Comparison of ENCODE assay signal across 1 cellular context in genomic region chr1:221157026-221157761, GRCh38.
TF ChIP-seq lines count a peak whose summit lies in the region.

No MANE protein-coding gene starts in this region.

TF ChIP-seq in GM12878, 131 proteins besides CTCF, POLR2A, EP300 and RAD21 (continued from another document and continues in another):
- TF ChIP-seq ZNF592 (IDR thresholded peaks at IDR 0.05) (no peak), CBX5 (IDR thresholded peaks at IDR 0.05; ENCODE audit: low read depth) (no peak), CEBPB (IDR thresholded peaks at IDR 0.05; ENCODE audit: borderline replicate concordance in 1 of 2, low read depth in 2 of 2, low read length in 2 of 2) (peak in 1 of 2 experiments; percentile 85; a peak in 2 of 4 replicates), WRNIP1 (IDR thresholded peaks at IDR 0.05; ENCODE audit: borderline replicate concordance, low read depth, low read length) (no peak), JUND (IDR thresholded peaks at IDR 0.05; ENCODE audit: low read depth, low read length) (peak; percentile 32; the same call in 1 of the 2 replicates), RUNX3 (IDR thresholded peaks at IDR 0.05; ENCODE audit: low read length) (peak; percentile 53), E2F4 (IDR thresholded peaks at IDR 0.05; ENCODE audit: low read depth, low read length) (no peak), USF1 (IDR thresholded peaks at IDR 0.05; ENCODE audit: borderline replicate concordance, extremely low read length, insufficient read depth, low read depth, low read length) (no peak), NBN (IDR thresholded peaks at IDR 0.05) (0 out of 2 replicates have a peak, but pooled peaks have one; percentile 49), HDAC2 (IDR thresholded peaks at IDR 0.05) (no peak), ZNF217 (IDR thresholded peaks at IDR 0.05) (peak; percentile 81; the same call in 1 of the 2 replicates), NR2F1 (conservative IDR thresholded peaks at IDR 0.05) (0 out of 2 replicates have a peak, but pooled peaks have one; percentile 21), STAT3 (IDR thresholded peaks at IDR 0.05; ENCODE audit: low read depth, low read length) (peak; percentile 49; the same call in 1 of the 2 replicates), POLR2AphosphoS2 (IDR thresholded peaks at IDR 0.05; ENCODE audit: low read depth, low read length) (no peak), ATF2 (IDR thresholded peaks at IDR 0.05; ENCODE audit: low read length) (peak; percentile 77), MTA3 (IDR thresholded peaks at IDR 0.05; ENCODE audit: borderline replicate concordance, low read length) (no peak), ASH2L (IDR thresholded peaks at IDR 0.05; ENCODE audit: borderline replicate concordance, low read depth) (no peak), ZSCAN29 (IDR thresholded peaks at IDR 0.05) (no peak), FOXK2 (IDR thresholded peaks at IDR 0.05) (no peak), IRF4 (IDR thresholded peaks at IDR 0.05; ENCODE audit: low read depth, low read length) (peak; percentile 80; the same call in 1 of the 2 replicates), FOXM1 (IDR thresholded peaks at IDR 0.05; ENCODE audit: low read depth, low read length) (peak; percentile 28; the same call in 1 of the 2 replicates), KDM1A (IDR thresholded peaks at IDR 0.05; ENCODE audit: borderline replicate concordance) (no peak), ELK1 (IDR thresholded peaks at IDR 0.05; ENCODE audit: low read depth, low read length) (no peak), CHD2 (IDR thresholded peaks at IDR 0.05; ENCODE audit: borderline replicate concordance, low read depth, low read length) (peak; percentile 60; the same call in 1 of the 2 replicates), MEF2A (IDR thresholded peaks at IDR 0.05; ENCODE audit: insufficient read depth, low read depth, low read length) (no peak), E2F8 (IDR thresholded peaks at IDR 0.05; ENCODE audit: low read depth, partially characterized antibody) (no peak), SMAD1 (IDR thresholded peaks at IDR 0.05; ENCODE audit: low read depth, partially characterized antibody) (no peak), EZH2 (IDR thresholded peaks at IDR 0.05; ENCODE audit: borderline replicate concordance, control insufficient read depth, low read depth, low read length) (no peak), SPI1 (IDR thresholded peaks at IDR 0.05; ENCODE audit: borderline replicate concordance, insufficient read depth, low read depth, low read length) (peak; percentile 91), GABPA (IDR thresholded peaks at IDR 0.05; ENCODE audit: low read depth) (0 out of 2 replicates have a peak, but pooled peaks have one; percentile 13), NR2C2 (IDR thresholded peaks at IDR 0.05; ENCODE audit: borderline replicate concordance, control insufficient read depth, insufficient read length, low read depth) (no peak), ZBTB33 (IDR thresholded peaks at IDR 0.05) (no peak), STAT1 (conservative IDR thresholded peaks at IDR 0.05) (no peak), BMI1 (IDR thresholded peaks at IDR 0.05; ENCODE audit: borderline replicate concordance) (peak; percentile 83; the same call in 1 of the 2 replicates), MYC (IDR thresholded peaks at IDR 0.05; ENCODE audit: insufficient read depth, insufficient read length, insufficient replicate concordance, low read length, severe bottlenecking) (no peak), TCF7 (IDR thresholded peaks at IDR 0.05; ENCODE audit: borderline replicate concordance) (no peak), ZNF384 (IDR thresholded peaks at IDR 0.05; ENCODE audit: borderline replicate concordance, low read depth, low read length) (no peak), CBFB (IDR thresholded peaks at IDR 0.05; ENCODE audit: low read depth) (no peak)
- TF ChIP-seq, protein P1, sequence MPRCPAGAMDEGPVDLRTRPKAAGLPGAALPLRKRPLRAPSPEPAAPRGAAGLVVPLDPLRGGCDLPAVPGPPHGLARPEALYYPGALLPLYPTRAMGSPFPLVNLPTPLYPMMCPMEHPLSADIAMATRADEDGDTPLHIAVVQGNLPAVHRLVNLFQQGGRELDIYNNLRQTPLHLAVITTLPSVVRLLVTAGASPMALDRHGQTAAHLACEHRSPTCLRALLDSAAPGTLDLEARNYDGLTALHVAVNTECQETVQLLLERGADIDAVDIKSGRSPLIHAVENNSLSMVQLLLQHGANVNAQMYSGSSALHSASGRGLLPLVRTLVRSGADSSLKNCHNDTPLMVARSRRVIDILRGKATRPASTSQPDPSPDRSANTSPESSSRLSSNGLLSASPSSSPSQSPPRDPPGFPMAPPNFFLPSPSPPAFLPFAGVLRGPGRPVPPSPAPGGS (IDR thresholded peaks at IDR 0.05; ENCODE audit: borderline replicate concordance, insufficient read depth, low read depth, low read length, poor library complexity, severe bottlenecking) = no peak
- TF ChIP-seq, protein P2, sequence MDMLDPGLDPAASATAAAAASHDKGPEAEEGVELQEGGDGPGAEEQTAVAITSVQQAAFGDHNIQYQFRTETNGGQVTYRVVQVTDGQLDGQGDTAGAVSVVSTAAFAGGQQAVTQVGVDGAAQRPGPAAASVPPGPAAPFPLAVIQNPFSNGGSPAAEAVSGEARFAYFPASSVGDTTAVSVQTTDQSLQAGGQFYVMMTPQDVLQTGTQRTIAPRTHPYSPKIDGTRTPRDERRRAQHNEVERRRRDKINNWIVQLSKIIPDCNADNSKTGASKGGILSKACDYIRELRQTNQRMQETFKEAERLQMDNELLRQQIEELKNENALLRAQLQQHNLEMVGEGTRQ (IDR thresholded peaks at IDR 0.05; ENCODE audit: borderline replicate concordance, low read depth, low read length) = no peak
- TF ChIP-seq, protein P3, sequence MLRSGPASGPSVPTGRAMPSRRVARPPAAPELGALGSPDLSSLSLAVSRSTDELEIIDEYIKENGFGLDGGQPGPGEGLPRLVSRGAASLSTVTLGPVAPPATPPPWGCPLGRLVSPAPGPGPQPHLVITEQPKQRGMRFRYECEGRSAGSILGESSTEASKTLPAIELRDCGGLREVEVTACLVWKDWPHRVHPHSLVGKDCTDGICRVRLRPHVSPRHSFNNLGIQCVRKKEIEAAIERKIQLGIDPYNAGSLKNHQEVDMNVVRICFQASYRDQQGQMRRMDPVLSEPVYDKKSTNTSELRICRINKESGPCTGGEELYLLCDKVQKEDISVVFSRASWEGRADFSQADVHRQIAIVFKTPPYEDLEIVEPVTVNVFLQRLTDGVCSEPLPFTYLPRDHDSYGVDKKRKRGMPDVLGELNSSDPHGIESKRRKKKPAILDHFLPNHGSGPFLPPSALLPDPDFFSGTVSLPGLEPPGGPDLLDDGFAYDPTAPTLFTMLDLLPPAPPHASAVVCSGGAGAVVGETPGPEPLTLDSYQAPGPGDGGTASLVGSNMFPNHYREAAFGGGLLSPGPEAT (IDR thresholded peaks at IDR 0.05; ENCODE audit: low read depth) = peak; percentile 70; the same call in 1 of the 2 replicates
